Comparison of ENCODE assay signal across 9 cellular contexts in the genomic region with DNA sequence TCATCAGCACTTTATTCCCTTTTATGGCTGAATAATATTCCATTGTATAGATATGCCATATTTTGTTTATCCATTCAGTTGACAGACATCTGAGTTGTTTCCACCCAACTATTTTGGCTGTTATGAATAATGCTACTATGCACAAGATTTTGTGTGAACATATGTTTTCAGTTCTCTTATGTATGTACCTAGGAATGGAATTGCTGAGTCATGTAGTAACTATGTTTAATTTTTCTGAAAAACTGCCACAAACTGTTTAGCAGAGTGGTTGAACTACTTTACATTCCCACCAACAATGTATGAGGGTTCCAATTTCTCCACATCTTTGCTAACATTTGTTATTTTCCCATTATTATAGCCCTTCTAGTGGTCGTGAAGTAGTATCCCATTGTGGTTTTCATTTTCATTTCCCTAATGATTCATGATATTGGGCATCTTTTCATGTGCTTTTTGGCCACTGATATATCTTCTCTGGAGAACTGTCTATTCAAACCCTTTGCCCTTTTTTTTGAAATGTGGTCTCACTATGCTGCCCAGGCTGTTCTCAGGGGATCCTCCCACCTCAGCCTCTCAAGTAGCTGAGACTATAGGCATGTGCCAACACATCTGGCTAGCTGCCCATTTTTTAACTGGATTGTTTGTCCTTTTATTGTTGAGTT. TPM values are rescaled to one million over a fixed set of nuclear protein-coding genes. Genes with fewer than 3 reads are reported as not detected.
DNase-seq lines count a peak whose midpoint lies in the region; ATAC-seq and TF ChIP-seq lines count a peak whose summit lies in the region.
"Had no signal": no experiment of that assay in that cellular context is flagged by ENCODE, and none has a peak within 500 bp of the region (broad histone marks: within the 10 kb centered on the region; RNA-seq: fewer than 3 reads in every experiment).

No MANE protein-coding gene starts in this region.

- H3K79me2 ChIP-seq in Loucy (ENCODE audit: insufficient read depth, low read length) = peaks cover 100% of the 10 kb centered on the region

- peak overlapping the region; percentile 9 for H3K4me2 ChIP-seq in Loucy (ENCODE audit: low read depth, low read length, poor library complexity, severe bottlenecking)

- H3K9ac ChIP-seq in Loucy (ENCODE audit: low read depth, low read length, poor library complexity, severe bottlenecking) = no peak overlapping the region

- H3F3A ChIP-seq in Loucy (ENCODE audit: low read depth) = peaks cover 4% of the 10 kb centered on the region; the same call in 1 of the 2 replicates

- TF ChIP-seq CTCF in Loucy (conservative IDR thresholded peaks at IDR 0.05; ENCODE audit: low read length) (no peak), epithelial cell of esophagus (IDR thresholded peaks at IDR 0.05; ENCODE audit: insufficient read depth, low read depth, low read length, missing control alignments) (no peak), gastroesophageal sphincter (IDR thresholded peaks at IDR 0.05) (no peak), coronary artery (IDR thresholded peaks at IDR 0.05) (no peak)

- WGBS in gastroesophageal sphincter (ENCODE audit: low coverage in 1 of 2), 2 donors = 50 to 80% methylated on average over 1 of the region's 1 CpG

- H3K9me3 ChIP-seq in Loucy (ENCODE audit: insufficient read depth, low read depth, low read length) (no peaks in the 10 kb centered on the region), gastroesophageal sphincter (no peaks in the 10 kb centered on the region)
- H3K9me3 ChIP-seq: thoracic aorta had no signal

- no peaks in the 10 kb centered on the region for H3K27me3 ChIP-seq in Loucy (ENCODE audit: insufficient read depth, low read length, poor library complexity, severe bottlenecking)
- H3K27me3 ChIP-seq in gastroesophageal sphincter = no peaks in the 10 kb centered on the region

- H3K4me3 ChIP-seq in Loucy (ENCODE audit: low read length, poor library complexity, severe bottlenecking) (no peak overlapping the region), epithelial cell of esophagus (ENCODE audit: low read length) (no peak overlapping the region), gastroesophageal sphincter (no peak overlapping the region), coronary artery (no peak overlapping the region)
- H3K4me3 ChIP-seq: thoracic aorta had no signal

- ATAC-seq in GM21526 (IDR thresholded peaks at IDR 0.05; ENCODE audit: low FRiP score, unreplicated experiment) (peak; percentile 71), gastroesophageal sphincter (no peak)

- TF ChIP-seq POLR2A in gastroesophageal sphincter (IDR thresholded peaks at IDR 0.05) = no peak

- no peaks in the 10 kb centered on the region for H3K9me2 ChIP-seq in Loucy (replicated peaks; ENCODE audit: low read depth, low read length)

- peaks cover 21% of the 10 kb centered on the region for H3K4me1 ChIP-seq in Loucy (ENCODE audit: insufficient read depth, low read length, poor library complexity, severe bottlenecking)
- peaks cover 2 to 54% (median 5%) of the 10 kb centered on the region in 3 donors for H3K4me1 ChIP-seq in gastroesophageal sphincter

- H4K20me1 ChIP-seq in Loucy (ENCODE audit: insufficient read depth, low read length, poor library complexity, severe bottlenecking) = peaks cover 78% of the 10 kb centered on the region

- DNase-seq in GM04503 (ENCODE audit: low read depth) = peak; percentile 82
- peak; percentile 40 for DNase-seq in epithelial cell of esophagus (ENCODE audit: low read depth)
- DNase-seq in ACHN = no peak
- DNase-seq in coronary artery (ENCODE audit: low spot score) = no peak
- DNase-seq in cortex of kidney (lab: John Stamatoyannopoulos, UW) = no peak

- in situ Hi-C loops in ACHN (cut with HindIII; ENCODE audit: low pct_ligation_motif_present, low pct_unique_long_range_greater_than_20kb, low sequenced_read_pairs) = no loop called here

- H2AFZ ChIP-seq in Loucy (ENCODE audit: low read length) = no peak overlapping the region

- H3K27ac ChIP-seq in gastroesophageal sphincter (no peak overlapping the region), coronary artery (no peak overlapping the region)
- H3K27ac ChIP-seq: thoracic aorta had no signal

- H3K36me3 ChIP-seq in Loucy (ENCODE audit: insufficient read depth, low read length) (peaks cover 16% of the 10 kb centered on the region; the same call in 1 of the 2 replicates), gastroesophageal sphincter (no peaks in the 10 kb centered on the region)
- H3K36me3 ChIP-seq: thoracic aorta had no signal

- no peak for TF ChIP-seq EP300 in gastroesophageal sphincter (IDR thresholded peaks at IDR 0.05)

RNA-seq across cellular contexts. Expression of a gene that starts 26.3 kb away (rescaled TPM):
- total RNA-seq in gastroesophageal sphincter = 10 to 100 TPM; 35.0 to 60.8 (median 37.9) TPM

Comparison
In these comparisons a context has a peak if more than half of its experiments do, and no peak if none do; other contexts are left out.
1. DNase-seq: peak in GM04503 (single experiment) and epithelial cell of esophagus (single experiment); none in ACHN (single experiment), coronary artery (single experiment) and cortex of kidney (single experiment).